Comparison of ENCODE assay signal across 8 cellular contexts in genomic region chr3:71062920-71063767, GRCh38.
DNase-seq lines count a peak whose midpoint lies in the region; ATAC-seq, FAIRE-seq and TF ChIP-seq lines count a peak whose summit lies in the region.

No MANE protein-coding gene starts in this region.

- TF ChIP-seq CTCF in A673 (conservative IDR thresholded peaks at IDR 0.05; ENCODE audit: low read depth, low read length): no peak
- TF ChIP-seq CTCF in GM12878 (IDR thresholded peaks at IDR 0.05 in 2 of 3, conservative IDR thresholded peaks at IDR 0.05 in 1 of 3; ENCODE audit: control insufficient read depth in 2 of 3, extremely low read depth in 1 of 3, insufficient read depth in 1 of 3, low read depth in 3 of 3, low read length in 3 of 3): no peak
- no peak for TF ChIP-seq CTCF in right lobe of liver (IDR thresholded peaks at IDR 0.05)

- TF ChIP-seq POLR2A in GM12878 (IDR thresholded peaks at IDR 0.05; ENCODE audit: low read depth, low read length) (no peak), right lobe of liver (IDR thresholded peaks at IDR 0.05) (no peak)

- WGBS in GM12878 (ENCODE audit: insufficient coverage, insufficient replicate concordance, low lambda C conversion rate, missing lambda C conversion rate): 3% methylated on average over 6 of the region's 6 CpGs
- 8% methylated on average over 6 of the region's 6 CpGs for WGBS in right lobe of liver (ENCODE audit: insufficient coverage, low coverage, low lambda C conversion rate, missing lambda C conversion rate)
- WGBS in aorta, 2 donors: 0 to 1% methylated on average over 6 of the region's 6 CpGs

- peak; percentile 92 for FAIRE-seq in GM12878 (lab: Jason Lieb, UNC)

- no peak for TF ChIP-seq RAD21 in GM12878 (IDR thresholded peaks at IDR 0.05; ENCODE audit: insufficient read depth, low read depth, low read length)

- BruUV-seq in A673 (replicated peaks; lab: Mats Ljungman, UMichigan) (no TSS peak), GM12878 (replicated peaks; lab: Mats Ljungman, UMichigan) (no TSS peak)

- H3K4me1 ChIP-seq in A673 (ENCODE audit: insufficient read depth, low read length, poor library complexity, severe bottlenecking) (peaks cover 53% of the 10 kb centered on the region), GM12878 (ENCODE audit: control insufficient read depth, insufficient read depth, low read length) (peaks cover 8% of the 10 kb centered on the region; the same call in 1 of the 2 replicates), right lobe of liver (peaks cover 0 to 61% (median 6%) of the 10 kb centered on the region in 4 donors), aorta (ENCODE audit: control insufficient read depth in 1 of 2, insufficient read depth in 2 of 2, low read length in 2 of 2) (peaks cover 3 to 5% of the 10 kb centered on the region in 2 donors)

- DNase-seq in A673 (ENCODE audit: low spot score) (no peak), KBM-7 (peak; percentile 25), GM12878 (ENCODE audit: low read depth, low spot score) (no peak), right lobe of liver (no peak), aorta (no peak), SW 1271 (lab: John Stamatoyannopoulos, UW) (no peak), MV-4-11 (lab: John Stamatoyannopoulos, UW) (no peak)

- intact Hi-C loops in A673 (cut with micrococcal nuclease; ENCODE audit: unreplicated experiment) (loop anchor here (5.0 to 10.0 kb wide), 3 partner anchors 139 to 522 kb away; partner anchors contain the start of gene FOXP1), GM12878 (cut with micrococcal nuclease; ENCODE audit: unreplicated experiment) (no loop called here), right lobe of liver (cut with DNase I) (loop anchor here in 1 of 2 donors (10.0 kb wide), 1 partner anchor 58 kb away; no protein-coding TSS in a partner anchor), aorta (cut with DNase I) (loop anchor here (5.0 to 10.0 kb wide), 9 partner anchors 41 to 592 kb away; partner anchors contain the start of gene FOXP1 (in 1 of the 2))

- H3K27ac ChIP-seq in A673 (ENCODE audit: low read depth, low read length, poor library complexity, severe bottlenecking) (peak overlapping the region; percentile 68), GM12878 (ENCODE audit: control insufficient read depth, insufficient read depth) (no peak overlapping the region), right lobe of liver (peak overlapping the region; percentile 87 to 91 (median 89)), aorta (ENCODE audit: low read depth in 1 of 2, low read length in 2 of 2) (peak overlapping the region; percentile 86 to 88)

- H3K27me3 ChIP-seq in A673 (replicated peaks; ENCODE audit: insufficient read depth, low read depth, low read length, poor library complexity) (no peaks in the 10 kb centered on the region), GM12878 (replicated peaks in 1 of 2; ENCODE audit: control insufficient read depth in 2 of 2, insufficient read depth in 2 of 2, low read length in 1 of 2) (peaks cover 7 to 12% of the 10 kb centered on the region in 2 experiments; a peak in 3 of 4 replicates), right lobe of liver (no peaks in the 10 kb centered on the region), aorta (ENCODE audit: control insufficient read depth in 1 of 2, insufficient read depth in 2 of 2, low read length in 1 of 2) (no peaks in the 10 kb centered on the region)

- peak overlapping the region; percentile 59 for H3K4me3 ChIP-seq in A673 (ENCODE audit: low read depth, low read length, poor library complexity, severe bottlenecking)
- H3K4me3 ChIP-seq in GM12878: no peak overlapping the region
- peak overlapping the region; percentile 53 to 62 (median 57) for H3K4me3 ChIP-seq in right lobe of liver
- H3K4me3 ChIP-seq in aorta (ENCODE audit: low read length in 2 of 2): peak overlapping the region; percentile 76 to 88

- in situ Hi-C loops in KBM-7 (cut with MboI; ENCODE audit: low pct_unique_long_range_greater_than_20kb, low sequenced_read_pairs) (no loop called here), GM12878 (cut with MboI) (no loop called here)

- H3K36me3 ChIP-seq in A673 (ENCODE audit: insufficient read depth, low read length, poor library complexity, severe bottlenecking) (no peaks in the 10 kb centered on the region), GM12878 (ENCODE audit: control insufficient read depth in 2 of 2, insufficient read depth in 2 of 2, low read length in 1 of 2) (no peaks in the 10 kb centered on the region), right lobe of liver (no peaks in the 10 kb centered on the region), aorta (ENCODE audit: control insufficient read depth in 1 of 2, insufficient read depth in 2 of 2, low read length in 1 of 2) (no peaks in the 10 kb centered on the region)

- CTCF ChIA-PET in A673 (lab: Charles Lee) (no interaction called here), GM12878 (lab: Yijun Ruan, JAX) (no interaction called here)

- TF ChIP-seq EP300 in GM12878 (IDR thresholded peaks at IDR 0.05; ENCODE audit: borderline replicate concordance in 1 of 2, control insufficient read depth in 1 of 2, low read depth in 2 of 2, low read length in 2 of 2): no peak

- H3K79me2 ChIP-seq in GM12878 (ENCODE audit: control insufficient read depth, insufficient read depth, low read length): no peaks in the 10 kb centered on the region

- SMC1A ChIA-PET in GM12878 (lab: Charles Lee; ENCODE audit: uncharacterized antibody, unreplicated experiment): no interaction called here

- no peak overlapping the region for H3K9ac ChIP-seq in GM12878 (ENCODE audit: control insufficient read depth, insufficient read depth, low read length)

- ATAC-seq in GM18517 (IDR thresholded peaks at IDR 0.05; ENCODE audit: unreplicated experiment) (peak; percentile 58), GM12878 (peak; percentile 74), right lobe of liver (peak in 3 of 4 donors; percentile 9 to 43 (median 16)), aorta (ENCODE audit: low FRiP score) (peak; percentile 36)

- H2AFZ ChIP-seq in GM12878 (ENCODE audit: control insufficient read depth, low read depth, low read length): no peak overlapping the region

- RAD21 ChIA-PET in GM12878 (lab: Charles Lee; ENCODE audit: unreplicated experiment): no interaction called here

- H3K9me3 ChIP-seq in A673 (ENCODE audit: low read depth, low read length, poor library complexity, severe bottlenecking) (no peaks in the 10 kb centered on the region), GM12878 (replicated peaks; ENCODE audit: control insufficient read depth, insufficient read depth, low read length) (no peaks in the 10 kb centered on the region; the same call in 2 of the 3 replicates), right lobe of liver (no peaks in the 10 kb centered on the region), aorta (ENCODE audit: control insufficient read depth, low read length) (no peaks in the 10 kb centered on the region)

- no peaks in the 10 kb centered on the region for H4K20me1 ChIP-seq in GM12878 (ENCODE audit: control insufficient read depth, insufficient read depth)

- POLR2A ChIA-PET in A673 (lab: Charles Lee; ENCODE audit: low non-redundant PET): no interaction called here
- POLR2A ChIA-PET in GM12878 (lab: Charles Lee): no interaction called here

- H3K4me2 ChIP-seq in GM12878 (ENCODE audit: control insufficient read depth, insufficient read depth): no peak overlapping the region

TF ChIP-seq in GM12878, 131 proteins besides CTCF, POLR2A, EP300 and RAD21:
- TF ChIP-seq PKNOX1 (IDR thresholded peaks at IDR 0.05) (peak; percentile 71), SP1 (IDR thresholded peaks at IDR 0.05; ENCODE audit: low read depth, low read length) (no peak), PAX5 (IDR thresholded peaks at IDR 0.05; ENCODE audit: borderline replicate concordance, low read depth, low read length) (peak; percentile 74; the same call in 1 of the 2 replicates), IRF4 (IDR thresholded peaks at IDR 0.05; ENCODE audit: low read depth, low read length) (0 out of 2 replicates have a peak, but pooled peaks have one; percentile 29), TCF12 (IDR thresholded peaks at IDR 0.05; ENCODE audit: low read depth, low read length) (0 out of 2 replicates have a peak, but pooled peaks have one; percentile 31), CEBPB (IDR thresholded peaks at IDR 0.05; ENCODE audit: borderline replicate concordance in 1 of 2, low read depth in 2 of 2, low read length in 2 of 2) (0 out of 4 replicates have a peak, but pooled peaks of 1 of the 2 experiments have one; percentile 35), ZNF217 (IDR thresholded peaks at IDR 0.05) (no peak), KLF5 (IDR thresholded peaks at IDR 0.05; ENCODE audit: partially characterized antibody) (no peak), RUNX3 (IDR thresholded peaks at IDR 0.05; ENCODE audit: low read length) (peak; percentile 30; the same call in 1 of the 2 replicates), MTA2 (IDR thresholded peaks at IDR 0.05; ENCODE audit: low read depth) (peak; percentile 20; the same call in 1 of the 2 replicates), BMI1 (IDR thresholded peaks at IDR 0.05; ENCODE audit: borderline replicate concordance) (peak; percentile 25; the same call in 1 of the 2 replicates), BCL11A (IDR thresholded peaks at IDR 0.05; ENCODE audit: low read depth, low read length) (peak; percentile 61; the same call in 1 of the 2 replicates), YY1 (IDR thresholded peaks at IDR 0.05; ENCODE audit: low read depth, low read length) (no peak), JUNB (IDR thresholded peaks at IDR 0.05) (peak; percentile 76)

Comparison
In these comparisons a context has a peak if more than half of its experiments do, and no peak if none do; other contexts are left out.
1. ATAC-seq: peak in every context shown above with its lines; median percentile 74 in GM12878; 58 in GM18517; 36 in aorta; 16 in right lobe of liver.